Comparison of ENCODE assay signal across 8 cellular contexts in genomic region chr19:7772752-7773291, GRCh38. TPM values are rescaled to one million over a fixed set of nuclear protein-coding genes. Genes with fewer than 3 reads are reported as not detected.
DNase-seq lines count a peak whose midpoint lies in the region; ATAC-seq and FAIRE-seq lines count a peak whose summit lies in the region.
"Had no signal": no experiment of that assay in that cellular context is flagged by ENCODE, and none has a peak within 500 bp of the region (broad histone marks: within the 10 kb centered on the region; RNA-seq: fewer than 3 reads in every experiment).

No MANE protein-coding gene starts in this region.

- DNase-seq in GM19238 (ENCODE audit: insufficient read length, low spot score) (peak; percentile 30), NOMO-1 treated with dmso at 0.1 percent for 144 hours (lab: John Stamatoyannopoulos, UW; ENCODE audit: unreplicated experiment) (peak; percentile 90), amniotic epithelial cell (ENCODE audit: low read depth) (peak; percentile 62), frontal cortex (ENCODE audit: low spot score in 2 of 2) (no peak)
- peak; percentile 20 for DNase-seq in stimulated activated CD4-positive, alpha-beta T cell treated with anti-CD3 and anti-CD28 coated beads, Interleukin-4, amount 100 ng/mL, for 1 hour
- DNase-seq: activated CD4-positive, CD25-positive, alpha-beta regulatory T cell treated with anti-CD3 and anti-CD28 coated beads, Interleukin-2, amount 50 U/mL, for 72 hours had no signal

- no peak for FAIRE-seq in frontal cortex (lab: Jason Lieb, UNC)

- ATAC-seq in HG03571 (IDR thresholded peaks at IDR 0.05; ENCODE audit: unreplicated experiment) (no peak), esophagus mucosa (no peak)

RNA-seq across cellular contexts. Expression of gene CLEC4M, which starts 9.8 kb away (rescaled TPM):
- total RNA-seq in frontal cortex (not detected), esophagus mucosa (not detected)

RNA-seq across cellular contexts. Expression of gene CD209, which starts 25.5 kb away (rescaled TPM):
- total RNA-seq in frontal cortex: 0.82 TPM
- total RNA-seq in esophagus mucosa: 0.32 TPM

RNA-seq across cellular contexts. Expression of gene CLEC4G, which starts 40.9 kb away (rescaled TPM):
- total RNA-seq in frontal cortex (0.82 TPM), esophagus mucosa (not detected)

RNA-seq across cellular contexts. Expression of gene EVI5L, which starts 57.2 kb away (rescaled TPM):
- total RNA-seq in frontal cortex (47.7 TPM), esophagus mucosa (9.6 TPM)

Comparison
In these comparisons a context has a peak if more than half of its experiments do, and no peak if none do; other contexts are left out.
1. DNase-seq: peak in GM19238 (single experiment), NOMO-1 treated with dmso at 0.1 percent for 144 hours (single experiment), amniotic epithelial cell (single experiment) and stimulated activated CD4-positive, alpha-beta T cell treated with anti-CD3 and anti-CD28 coated beads, Interleukin-4, amount 100 ng/mL, for 1 hour (single experiment); none in frontal cortex (0 of 2).